ENCODE assay signal across 1 cellular context in the genomic region with DNA sequence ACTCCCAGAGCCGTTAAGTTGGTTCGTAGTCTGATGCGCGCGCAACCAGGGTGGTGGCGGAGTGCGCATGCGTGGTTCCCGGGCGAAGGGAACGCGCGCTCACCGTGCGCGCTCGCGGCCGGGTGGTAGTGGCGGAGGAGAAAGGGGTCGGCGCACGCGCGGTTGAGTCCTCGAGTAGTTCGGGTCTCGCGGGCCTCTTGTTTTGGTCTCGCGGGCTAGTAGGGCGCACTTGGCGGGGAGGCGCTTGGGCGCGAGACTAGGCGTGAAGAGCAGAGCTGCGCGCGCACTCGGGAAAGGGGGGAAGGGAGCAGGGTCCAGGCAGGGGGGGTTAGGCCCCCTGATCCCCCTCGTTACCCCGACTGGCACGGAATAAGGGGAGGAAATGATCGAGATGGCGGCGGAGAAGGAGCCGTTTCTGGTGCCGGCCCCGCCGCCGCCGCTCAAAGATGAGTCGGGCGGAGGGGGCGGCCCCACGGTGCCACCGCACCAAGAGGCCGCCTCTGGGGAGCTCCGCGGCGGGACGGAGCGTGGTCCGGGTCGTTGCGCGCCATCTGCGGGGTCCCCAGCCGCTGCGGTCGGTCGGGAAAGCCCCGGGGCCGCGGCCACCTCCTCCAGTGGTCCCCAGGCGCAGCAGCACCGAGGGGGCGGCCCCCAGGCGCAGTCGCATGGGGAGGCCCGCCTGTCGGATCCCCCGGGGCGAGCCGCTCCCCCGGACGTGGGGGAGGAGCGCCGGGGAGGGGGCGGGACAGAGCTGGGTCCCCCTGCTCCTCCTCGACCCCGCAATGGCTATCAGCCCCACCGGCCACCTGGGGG.
TF ChIP-seq lines count a peak whose summit lies in the region.

A gene with protein sequence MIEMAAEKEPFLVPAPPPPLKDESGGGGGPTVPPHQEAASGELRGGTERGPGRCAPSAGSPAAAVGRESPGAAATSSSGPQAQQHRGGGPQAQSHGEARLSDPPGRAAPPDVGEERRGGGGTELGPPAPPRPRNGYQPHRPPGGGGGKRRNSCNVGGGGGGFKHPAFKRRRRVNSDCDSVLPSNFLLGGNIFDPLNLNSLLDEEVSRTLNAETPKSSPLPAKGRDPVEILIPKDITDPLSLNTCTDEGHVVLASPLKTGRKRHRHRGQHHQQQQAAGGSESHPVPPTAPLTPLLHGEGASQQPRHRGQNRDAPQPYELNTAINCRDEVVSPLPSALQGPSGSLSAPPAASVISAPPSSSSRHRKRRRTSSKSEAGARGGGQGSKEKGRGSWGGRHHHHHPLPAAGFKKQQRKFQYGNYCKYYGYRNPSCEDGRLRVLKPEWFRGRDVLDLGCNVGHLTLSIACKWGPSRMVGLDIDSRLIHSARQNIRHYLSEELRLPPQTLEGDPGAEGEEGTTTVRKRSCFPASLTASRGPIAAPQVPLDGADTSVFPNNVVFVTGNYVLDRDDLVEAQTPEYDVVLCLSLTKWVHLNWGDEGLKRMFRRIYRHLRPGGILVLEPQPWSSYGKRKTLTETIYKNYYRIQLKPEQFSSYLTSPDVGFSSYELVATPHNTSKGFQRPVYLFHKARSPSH (plus strand): TSS at position 195 of the 813 bp plus-strand sequence. CDS start 188 bp downstream, at position 383.

TF ChIP-seq in K562, 482 proteins besides CTCF, POLR2A, EP300 and RAD21 (continued from another document and continues in another):
- no peak for TF ChIP-seq KAT7 (CRISPR knock-in tag; IDR thresholded peaks at IDR 0.05; ENCODE audit: borderline replicate concordance)
- TF ChIP-seq, protein P1, sequence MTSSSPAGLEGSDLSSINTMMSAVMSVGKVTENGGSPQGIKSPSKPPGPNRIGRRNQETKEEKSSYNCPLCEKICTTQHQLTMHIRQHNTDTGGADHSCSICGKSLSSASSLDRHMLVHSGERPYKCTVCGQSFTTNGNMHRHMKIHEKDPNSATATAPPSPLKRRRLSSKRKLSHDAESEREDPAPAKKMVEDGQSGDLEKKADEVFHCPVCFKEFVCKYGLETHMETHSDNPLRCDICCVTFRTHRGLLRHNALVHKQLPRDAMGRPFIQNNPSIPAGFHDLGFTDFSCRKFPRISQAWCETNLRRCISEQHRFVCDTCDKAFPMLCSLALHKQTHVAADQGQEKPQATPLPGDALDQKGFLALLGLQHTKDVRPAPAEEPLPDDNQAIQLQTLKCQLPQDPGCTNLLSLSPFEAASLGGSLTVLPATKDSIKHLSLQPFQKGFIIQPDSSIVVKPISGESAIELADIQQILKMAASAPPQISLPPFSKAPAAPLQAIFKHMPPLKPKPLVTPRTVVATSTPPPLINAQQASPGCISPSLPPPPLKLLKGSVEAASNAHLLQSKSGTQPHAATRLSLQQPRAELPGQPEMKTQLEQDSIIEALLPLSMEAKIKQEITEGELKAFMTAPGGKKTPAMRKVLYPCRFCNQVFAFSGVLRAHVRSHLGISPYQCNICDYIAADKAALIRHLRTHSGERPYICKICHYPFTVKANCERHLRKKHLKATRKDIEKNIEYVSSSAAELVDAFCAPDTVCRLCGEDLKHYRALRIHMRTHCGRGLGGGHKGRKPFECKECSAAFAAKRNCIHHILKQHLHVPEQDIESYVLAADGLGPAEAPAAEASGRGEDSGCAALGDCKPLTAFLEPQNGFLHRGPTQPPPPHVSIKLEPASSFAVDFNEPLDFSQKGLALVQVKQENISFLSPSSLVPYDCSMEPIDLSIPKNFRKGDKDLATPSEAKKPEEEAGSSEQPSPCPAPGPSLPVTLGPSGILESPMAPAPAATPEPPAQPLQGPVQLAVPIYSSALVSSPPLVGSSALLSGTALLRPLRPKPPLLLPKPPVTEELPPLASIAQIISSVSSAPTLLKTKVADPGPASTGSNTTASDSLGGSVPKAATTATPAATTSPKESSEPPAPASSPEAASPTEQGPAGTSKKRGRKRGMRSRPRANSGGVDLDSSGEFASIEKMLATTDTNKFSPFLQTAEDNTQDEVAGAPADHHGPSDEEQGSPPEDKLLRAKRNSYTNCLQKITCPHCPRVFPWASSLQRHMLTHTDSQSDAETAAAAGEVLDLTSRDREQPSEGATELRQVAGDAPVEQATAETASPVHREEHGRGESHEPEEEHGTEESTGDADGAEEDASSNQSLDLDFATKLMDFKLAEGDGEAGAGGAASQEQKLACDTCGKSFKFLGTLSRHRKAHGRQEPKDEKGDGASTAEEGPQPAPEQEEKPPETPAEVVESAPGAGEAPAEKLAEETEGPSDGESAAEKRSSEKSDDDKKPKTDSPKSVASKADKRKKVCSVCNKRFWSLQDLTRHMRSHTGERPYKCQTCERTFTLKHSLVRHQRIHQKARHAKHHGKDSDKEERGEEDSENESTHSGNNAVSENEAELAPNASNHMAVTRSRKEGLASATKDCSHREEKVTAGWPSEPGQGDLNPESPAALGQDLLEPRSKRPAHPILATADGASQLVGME (CRISPR knock-in tag; IDR thresholded peaks at IDR 0.05), result 0 out of 2 replicates have a peak, but pooled peaks have one; percentile 4
- TF ChIP-seq, protein P2, sequence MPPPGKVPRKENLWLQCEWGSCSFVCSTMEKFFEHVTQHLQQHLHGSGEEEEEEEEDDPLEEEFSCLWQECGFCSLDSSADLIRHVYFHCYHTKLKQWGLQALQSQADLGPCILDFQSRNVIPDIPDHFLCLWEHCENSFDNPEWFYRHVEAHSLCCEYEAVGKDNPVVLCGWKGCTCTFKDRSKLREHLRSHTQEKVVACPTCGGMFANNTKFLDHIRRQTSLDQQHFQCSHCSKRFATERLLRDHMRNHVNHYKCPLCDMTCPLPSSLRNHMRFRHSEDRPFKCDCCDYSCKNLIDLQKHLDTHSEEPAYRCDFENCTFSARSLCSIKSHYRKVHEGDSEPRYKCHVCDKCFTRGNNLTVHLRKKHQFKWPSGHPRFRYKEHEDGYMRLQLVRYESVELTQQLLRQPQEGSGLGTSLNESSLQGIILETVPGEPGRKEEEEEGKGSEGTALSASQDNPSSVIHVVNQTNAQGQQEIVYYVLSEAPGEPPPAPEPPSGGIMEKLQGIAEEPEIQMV (tag; conservative IDR thresholded peaks at IDR 0.05; ENCODE audit: low read depth), result no peak
- TF ChIP-seq SOX6 (IDR thresholded peaks at IDR 0.05), result no peak
- peak; percentile 46 for TF ChIP-seq SMAD4 (CRISPR knock-in tag; conservative IDR thresholded peaks at IDR 0.05)
- TF ChIP-seq MTA2 (IDR thresholded peaks at IDR 0.05; ENCODE audit: low read depth), result no peak
- TF ChIP-seq, protein P3, sequence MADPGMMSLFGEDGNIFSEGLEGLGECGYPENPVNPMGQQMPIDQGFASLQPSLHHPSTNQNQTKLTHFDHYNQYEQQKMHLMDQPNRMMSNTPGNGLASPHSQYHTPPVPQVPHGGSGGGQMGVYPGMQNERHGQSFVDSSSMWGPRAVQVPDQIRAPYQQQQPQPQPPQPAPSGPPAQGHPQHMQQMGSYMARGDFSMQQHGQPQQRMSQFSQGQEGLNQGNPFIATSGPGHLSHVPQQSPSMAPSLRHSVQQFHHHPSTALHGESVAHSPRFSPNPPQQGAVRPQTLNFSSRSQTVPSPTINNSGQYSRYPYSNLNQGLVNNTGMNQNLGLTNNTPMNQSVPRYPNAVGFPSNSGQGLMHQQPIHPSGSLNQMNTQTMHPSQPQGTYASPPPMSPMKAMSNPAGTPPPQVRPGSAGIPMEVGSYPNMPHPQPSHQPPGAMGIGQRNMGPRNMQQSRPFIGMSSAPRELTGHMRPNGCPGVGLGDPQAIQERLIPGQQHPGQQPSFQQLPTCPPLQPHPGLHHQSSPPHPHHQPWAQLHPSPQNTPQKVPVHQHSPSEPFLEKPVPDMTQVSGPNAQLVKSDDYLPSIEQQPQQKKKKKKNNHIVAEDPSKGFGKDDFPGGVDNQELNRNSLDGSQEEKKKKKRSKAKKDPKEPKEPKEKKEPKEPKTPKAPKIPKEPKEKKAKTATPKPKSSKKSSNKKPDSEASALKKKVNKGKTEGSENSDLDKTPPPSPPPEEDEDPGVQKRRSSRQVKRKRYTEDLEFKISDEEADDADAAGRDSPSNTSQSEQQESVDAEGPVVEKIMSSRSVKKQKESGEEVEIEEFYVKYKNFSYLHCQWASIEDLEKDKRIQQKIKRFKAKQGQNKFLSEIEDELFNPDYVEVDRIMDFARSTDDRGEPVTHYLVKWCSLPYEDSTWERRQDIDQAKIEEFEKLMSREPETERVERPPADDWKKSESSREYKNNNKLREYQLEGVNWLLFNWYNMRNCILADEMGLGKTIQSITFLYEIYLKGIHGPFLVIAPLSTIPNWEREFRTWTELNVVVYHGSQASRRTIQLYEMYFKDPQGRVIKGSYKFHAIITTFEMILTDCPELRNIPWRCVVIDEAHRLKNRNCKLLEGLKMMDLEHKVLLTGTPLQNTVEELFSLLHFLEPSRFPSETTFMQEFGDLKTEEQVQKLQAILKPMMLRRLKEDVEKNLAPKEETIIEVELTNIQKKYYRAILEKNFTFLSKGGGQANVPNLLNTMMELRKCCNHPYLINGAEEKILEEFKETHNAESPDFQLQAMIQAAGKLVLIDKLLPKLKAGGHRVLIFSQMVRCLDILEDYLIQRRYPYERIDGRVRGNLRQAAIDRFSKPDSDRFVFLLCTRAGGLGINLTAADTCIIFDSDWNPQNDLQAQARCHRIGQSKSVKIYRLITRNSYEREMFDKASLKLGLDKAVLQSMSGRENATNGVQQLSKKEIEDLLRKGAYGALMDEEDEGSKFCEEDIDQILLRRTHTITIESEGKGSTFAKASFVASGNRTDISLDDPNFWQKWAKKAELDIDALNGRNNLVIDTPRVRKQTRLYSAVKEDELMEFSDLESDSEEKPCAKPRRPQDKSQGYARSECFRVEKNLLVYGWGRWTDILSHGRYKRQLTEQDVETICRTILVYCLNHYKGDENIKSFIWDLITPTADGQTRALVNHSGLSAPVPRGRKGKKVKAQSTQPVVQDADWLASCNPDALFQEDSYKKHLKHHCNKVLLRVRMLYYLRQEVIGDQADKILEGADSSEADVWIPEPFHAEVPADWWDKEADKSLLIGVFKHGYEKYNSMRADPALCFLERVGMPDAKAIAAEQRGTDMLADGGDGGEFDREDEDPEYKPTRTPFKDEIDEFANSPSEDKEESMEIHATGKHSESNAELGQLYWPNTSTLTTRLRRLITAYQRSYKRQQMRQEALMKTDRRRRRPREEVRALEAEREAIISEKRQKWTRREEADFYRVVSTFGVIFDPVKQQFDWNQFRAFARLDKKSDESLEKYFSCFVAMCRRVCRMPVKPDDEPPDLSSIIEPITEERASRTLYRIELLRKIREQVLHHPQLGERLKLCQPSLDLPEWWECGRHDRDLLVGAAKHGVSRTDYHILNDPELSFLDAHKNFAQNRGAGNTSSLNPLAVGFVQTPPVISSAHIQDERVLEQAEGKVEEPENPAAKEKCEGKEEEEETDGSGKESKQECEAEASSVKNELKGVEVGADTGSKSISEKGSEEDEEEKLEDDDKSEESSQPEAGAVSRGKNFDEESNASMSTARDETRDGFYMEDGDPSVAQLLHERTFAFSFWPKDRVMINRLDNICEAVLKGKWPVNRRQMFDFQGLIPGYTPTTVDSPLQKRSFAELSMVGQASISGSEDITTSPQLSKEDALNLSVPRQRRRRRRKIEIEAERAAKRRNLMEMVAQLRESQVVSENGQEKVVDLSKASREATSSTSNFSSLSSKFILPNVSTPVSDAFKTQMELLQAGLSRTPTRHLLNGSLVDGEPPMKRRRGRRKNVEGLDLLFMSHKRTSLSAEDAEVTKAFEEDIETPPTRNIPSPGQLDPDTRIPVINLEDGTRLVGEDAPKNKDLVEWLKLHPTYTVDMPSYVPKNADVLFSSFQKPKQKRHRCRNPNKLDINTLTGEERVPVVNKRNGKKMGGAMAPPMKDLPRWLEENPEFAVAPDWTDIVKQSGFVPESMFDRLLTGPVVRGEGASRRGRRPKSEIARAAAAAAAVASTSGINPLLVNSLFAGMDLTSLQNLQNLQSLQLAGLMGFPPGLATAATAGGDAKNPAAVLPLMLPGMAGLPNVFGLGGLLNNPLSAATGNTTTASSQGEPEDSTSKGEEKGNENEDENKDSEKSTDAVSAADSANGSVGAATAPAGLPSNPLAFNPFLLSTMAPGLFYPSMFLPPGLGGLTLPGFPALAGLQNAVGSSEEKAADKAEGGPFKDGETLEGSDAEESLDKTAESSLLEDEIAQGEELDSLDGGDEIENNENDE (IDR thresholded peaks at IDR 0.05; ENCODE audit: low read depth, low read length), result no peak
- TF ChIP-seq, protein P4, sequence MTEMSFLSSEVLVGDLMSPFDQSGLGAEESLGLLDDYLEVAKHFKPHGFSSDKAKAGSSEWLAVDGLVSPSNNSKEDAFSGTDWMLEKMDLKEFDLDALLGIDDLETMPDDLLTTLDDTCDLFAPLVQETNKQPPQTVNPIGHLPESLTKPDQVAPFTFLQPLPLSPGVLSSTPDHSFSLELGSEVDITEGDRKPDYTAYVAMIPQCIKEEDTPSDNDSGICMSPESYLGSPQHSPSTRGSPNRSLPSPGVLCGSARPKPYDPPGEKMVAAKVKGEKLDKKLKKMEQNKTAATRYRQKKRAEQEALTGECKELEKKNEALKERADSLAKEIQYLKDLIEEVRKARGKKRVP (CRISPR knock-in tag; IDR thresholded peaks at IDR 0.05), result no peak
- no peak for TF ChIP-seq CBX2 (IDR thresholded peaks at IDR 0.05; ENCODE audit: insufficient read depth, low read length, poor library complexity, severe bottlenecking)
- no peak for TF ChIP-seq CREB1 (IDR thresholded peaks at IDR 0.05)
- TF ChIP-seq CREB1 (CRISPR knock-in tag; IDR thresholded peaks at IDR 0.05), result no peak
- TF ChIP-seq RAD51 (IDR thresholded peaks at IDR 0.05; ENCODE audit: borderline replicate concordance, low read depth), result no peak
- peak; percentile 63 for TF ChIP-seq HMGN3 (IDR thresholded peaks at IDR 0.05; ENCODE audit: borderline replicate concordance, extremely low read depth, insufficient read length, low read depth, low read length)
- no peak for TF ChIP-seq HDAC3 (IDR thresholded peaks at IDR 0.05; ENCODE audit: borderline replicate concordance, partially characterized antibody)
- peak; percentile 87; the same call in 1 of the 2 replicates for TF ChIP-seq BRD4 (IDR thresholded peaks at IDR 0.05)
- TF ChIP-seq ZNF583 (CRISPR knock-in tag; IDR thresholded peaks at IDR 0.05), result no peak
- no peak for TF ChIP-seq ATF1 (CRISPR knock-in tag; IDR thresholded peaks at IDR 0.05)
- TF ChIP-seq ATF1 (tag; IDR thresholded peaks at IDR 0.05), result no peak
- TF ChIP-seq ZNF644 (tag; IDR thresholded peaks at IDR 0.05; ENCODE audit: low read depth), result no peak; the same call in 1 of the 2 replicates
- no peak; the same call in 1 of the 2 replicates for TF ChIP-seq TCF7 (IDR thresholded peaks at IDR 0.05; ENCODE audit: borderline replicate concordance)
- no peak for TF ChIP-seq BACH1 (tag; IDR thresholded peaks at IDR 0.05)
- no peak for TF ChIP-seq TEAD2 (tag; IDR thresholded peaks at IDR 0.05)
- TF ChIP-seq OTX1 (CRISPR knock-in tag; IDR thresholded peaks at IDR 0.05), result no peak; the same call in 1 of the 2 replicates
- TF ChIP-seq ZBTB8A (IDR thresholded peaks at IDR 0.05; ENCODE audit: partially characterized antibody), result no peak
- peak; percentile 37 for TF ChIP-seq MEIS2 (IDR thresholded peaks at IDR 0.05; ENCODE audit: partially characterized antibody)
- no peak for TF ChIP-seq SIRT6 (IDR thresholded peaks at IDR 0.05; ENCODE audit: low read depth, low read length)
- no peak for TF ChIP-seq BDP1 (IDR thresholded peaks at IDR 0.05; ENCODE audit: insufficient read depth, insufficient read length)
- no peak for TF ChIP-seq BRD9 (IDR thresholded peaks at IDR 0.05; ENCODE audit: low read depth, partially characterized antibody)
- TF ChIP-seq ZBTB1 (CRISPR knock-in tag; IDR thresholded peaks at IDR 0.05; ENCODE audit: borderline replicate concordance, low read depth), result no peak
- TF ChIP-seq SIN3A (IDR thresholded peaks at IDR 0.05; ENCODE audit: borderline replicate concordance in 2 of 2, control insufficient read depth in 1 of 2, low read depth in 2 of 2, low read length in 2 of 2), result peak; percentile 53 to 71; a peak in 2 of 4 replicates
- no peak for TF ChIP-seq SETDB1 (IDR thresholded peaks at IDR 0.05; ENCODE audit: low read length)
- no peak for TF ChIP-seq POLR3A (IDR thresholded peaks at IDR 0.05; ENCODE audit: borderline replicate concordance, extremely low read depth, insufficient read depth, insufficient read length)
- TF ChIP-seq CBX1 (IDR thresholded peaks at IDR 0.05; ENCODE audit: low read depth), result peak; percentile 78; the same call in 1 of the 2 replicates
